23 cellular contexts compared by ENCODE assay signal in genomic region chr7:146764458-146764857, GRCh38.
"Had no signal": no experiment of that assay in that cellular context is flagged by ENCODE, and none has a peak within 500 bp of the region (broad histone marks: within the 10 kb centered on the region; RNA-seq: fewer than 3 reads in every experiment).

No MANE protein-coding gene starts in this region.

- DNase-seq: dorsolateral prefrontal cortex; effector memory CD4-positive, alpha-beta T cell; heart left ventricle; hippocampal formation; kidney glomerular epithelial cell; mesendoderm; naive B cell; occipital lobe; psoas muscle; retina; right lobe of liver; spleen; stimulated activated CD4-positive, alpha-beta T cell treated with anti-CD3 and anti-CD28 coated beads, Interleukin-15, amount 100 ng/mL, for 24 hours; stimulated activated CD4-positive, alpha-beta T cell treated with anti-CD3 and anti-CD28 coated beads, Interleukin-1b, Interleukin-23, amount 100 ng/mL, for 48 hours; stimulated activated CD4-positive, alpha-beta T cell treated with anti-CD3 and anti-CD28 coated beads, Interleukin-4, amount 100 ng/mL, for 24 hours; tibial artery; upper lobe of left lung; uterus had no signal

- ATAC-seq: esophagus mucosa; heart left ventricle; psoas muscle; right lobe of liver; stimulated activated memory B cell treated with anti-CD40 and anti-IgM and Interleukin-4, amounts not matched to agents 10 μg/mL and 1 μg/mL and 100 μg/mL, for 72 hours had no signal

- H2AFZ ChIP-seq: parathyroid adenoma had no signal

- H3K79me2 ChIP-seq: parathyroid adenoma had no signal

- H3K4me3 ChIP-seq: dorsolateral prefrontal cortex, heart left ventricle, psoas muscle, right lobe of liver, spleen, tibial artery, upper lobe of left lung, uterus had no signal

- H3K27ac ChIP-seq: dorsolateral prefrontal cortex, heart left ventricle, parathyroid adenoma, psoas muscle, right lobe of liver, spleen, tibial artery, upper lobe of left lung, uterus had no signal

- H3K4me1 ChIP-seq: heart left ventricle, parathyroid adenoma, psoas muscle, right lobe of liver, spleen, tibial artery, upper lobe of left lung, uterus had no signal

- H3K9me3 ChIP-seq: psoas muscle, right lobe of liver, tibial artery, upper lobe of left lung, uterus had no signal

- H3K36me3 ChIP-seq: heart left ventricle, right lobe of liver, spleen, tibial artery, upper lobe of left lung, uterus had no signal

- H3K27me3 ChIP-seq: dorsolateral prefrontal cortex, heart left ventricle, right lobe of liver, spleen, tibial artery, upper lobe of left lung, uterus had no signal

- H3K9ac ChIP-seq: parathyroid adenoma had no signal

- FAIRE-seq: endometrium, frontal cortex had no signal
